1 cellular context compared by ENCODE assay signal in the genomic region with DNA sequence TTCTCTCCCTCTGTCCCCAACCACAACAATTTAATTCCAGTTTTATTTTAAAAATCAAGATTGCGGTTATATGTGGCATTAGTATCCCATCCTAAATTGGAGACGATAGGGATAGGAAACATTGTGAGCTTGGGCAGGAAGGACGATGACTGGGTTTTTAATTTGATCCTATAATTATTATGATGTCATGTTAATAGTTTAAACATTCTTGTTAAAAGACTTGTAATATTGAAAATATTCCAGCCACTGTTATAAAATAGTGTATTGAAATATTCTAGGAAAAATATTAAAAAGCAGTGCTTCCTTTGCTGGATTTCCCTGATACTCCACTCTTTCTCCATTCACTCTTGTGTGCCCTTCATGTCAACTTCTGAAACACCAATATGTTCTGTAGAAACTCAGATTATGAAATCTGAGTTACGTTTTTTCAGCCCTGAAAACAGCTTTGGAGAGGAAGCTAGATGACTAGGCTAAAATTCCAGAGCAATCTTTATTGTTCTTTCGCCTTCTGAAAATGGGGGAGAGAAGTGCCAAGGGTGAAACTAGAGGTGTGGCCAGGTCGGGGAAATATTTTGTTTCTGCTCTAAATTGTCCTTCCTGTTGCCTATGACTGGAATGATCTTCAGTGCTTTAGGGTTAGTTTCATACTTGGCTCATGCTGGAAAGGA.
TF ChIP-seq lines count a peak whose summit lies in the region.

No MANE protein-coding gene starts in this region.

TF ChIP-seq in GM12878, 131 proteins besides CTCF, POLR2A, EP300 and RAD21 (continued from another document):
- TF ChIP-seq ATF7 (IDR thresholded peaks at IDR 0.05; ENCODE audit: low read depth): peak; percentile 29; the same call in 1 of the 2 replicates
TF ChIP-seq in GM12878: peak in this region for 1.
